In the genomic region with DNA sequence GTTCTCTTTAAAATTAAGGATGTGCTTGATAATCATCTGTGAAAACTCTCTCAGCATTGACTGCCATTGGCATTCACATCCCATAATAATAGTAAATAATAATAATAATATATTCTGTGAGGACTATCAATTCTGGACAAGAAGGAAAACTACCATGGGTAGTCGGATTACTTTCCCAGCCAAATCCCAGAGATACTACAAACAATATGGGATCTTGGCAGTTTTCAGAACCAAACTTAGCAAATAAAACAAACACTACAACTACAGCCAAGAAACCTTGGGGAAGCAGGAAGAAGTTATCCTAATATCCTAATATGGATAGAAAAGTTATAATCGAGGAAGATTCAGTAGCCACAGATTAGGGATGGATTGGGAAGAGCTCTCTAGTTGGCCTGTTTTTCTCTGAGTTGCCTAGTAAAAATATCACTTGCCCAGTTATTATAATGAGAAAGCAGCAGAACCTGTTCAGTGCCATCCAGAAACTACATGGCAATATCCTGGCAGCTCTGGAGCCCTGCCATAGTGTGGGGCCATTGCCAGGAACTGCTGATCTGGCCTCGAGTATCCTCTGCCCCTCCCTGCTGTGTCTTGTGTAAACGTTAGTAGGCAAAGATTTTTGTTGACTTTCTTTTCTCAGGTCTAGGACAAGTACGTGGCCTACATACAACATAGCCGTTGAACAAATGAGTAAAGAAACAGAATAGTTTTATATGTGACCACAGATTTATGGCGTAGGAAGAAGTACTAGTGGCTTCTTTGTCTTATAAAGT, we compare ENCODE assay signal across 12 cellular contexts.
DNase-seq lines count a peak whose midpoint lies in the region; ATAC-seq and TF ChIP-seq lines count a peak whose summit lies in the region.
"Had no signal": no experiment of that assay in that cellular context is flagged by ENCODE, and none has a peak within 500 bp of the region (broad histone marks: within the 10 kb centered on the region; RNA-seq: fewer than 3 reads in every experiment).

No MANE protein-coding gene starts in this region.

- no peaks in the 10 kb centered on the region for H4K20me1 ChIP-seq in mammary epithelial cell (ENCODE audit: insufficient read depth, low read length)

- intact Hi-C loops in mammary epithelial cell (cut with micrococcal nuclease) (no loop called here), tibial artery (cut with DNase I; ENCODE audit: low total_unique reads) (no loop called here)

- H3K9ac ChIP-seq in mammary epithelial cell (ENCODE audit: insufficient read depth, low read length) (no peak overlapping the region), liver (ENCODE audit: low read depth in 1 of 2, low read length in 2 of 2) (no peak overlapping the region)

- H3K27me3 ChIP-seq in mammary epithelial cell (ENCODE audit: insufficient read depth, low read length) (no peaks in the 10 kb centered on the region), liver (ENCODE audit: control insufficient read depth in 4 of 4, insufficient read depth in 4 of 4, low read length in 3 of 4) (no peaks in the 10 kb centered on the region), WERI-Rb-1 (ENCODE audit: insufficient read depth, low read depth, severe bottlenecking) (no peaks in the 10 kb centered on the region), tibial artery (no peaks in the 10 kb centered on the region)

- BruUV-seq in mammary epithelial cell (replicated peaks; lab: Mats Ljungman, UMichigan) = no TSS peak

- no peaks in the 10 kb centered on the region for H3K9me3 ChIP-seq in mammary epithelial cell (replicated peaks; ENCODE audit: insufficient read depth, low read length)
- H3K9me3 ChIP-seq in liver (ENCODE audit: control insufficient read depth in 4 of 4, low read length in 3 of 4) = no peaks in the 10 kb centered on the region
- H3K9me3 ChIP-seq in WERI-Rb-1 (ENCODE audit: severe bottlenecking) = no peaks in the 10 kb centered on the region
- no peaks in the 10 kb centered on the region for H3K9me3 ChIP-seq in tibial artery

- H3K4me3 ChIP-seq in mammary epithelial cell (replicated peaks in 1 of 3; ENCODE audit: insufficient read depth in 1 of 3, low read depth in 2 of 3, low read length in 3 of 3) (no peak overlapping the region), liver (ENCODE audit: low read depth in 1 of 3, low read length in 3 of 3) (no peak overlapping the region), WERI-Rb-1 (ENCODE audit: low read depth, low read length) (no peak overlapping the region), tibial artery (no peak overlapping the region)
- H3K4me3 ChIP-seq: coronary artery had no signal

- CTCF ChIA-PET in mammary epithelial cell (lab: Charles Lee; ENCODE audit: low non-redundant PET) = no interaction called here

- H3K4me2 ChIP-seq in mammary epithelial cell (ENCODE audit: insufficient read depth, low read depth, low read length) = no peak overlapping the region

- H3K27ac ChIP-seq in 22Rv1 (peak overlapping the region; percentile 88), mammary epithelial cell (ENCODE audit: insufficient read depth, low read depth, low read length) (no peak overlapping the region), liver (ENCODE audit: low read depth in 1 of 2, low read length in 2 of 2) (peak overlapping the region in 1 of 2 donors; percentile 28), WERI-Rb-1 (no peak overlapping the region), tibial artery (no peak overlapping the region)
- H3K27ac ChIP-seq: coronary artery had no signal

- 59% methylated on average over 7 of the region's 7 CpGs for WGBS in mammary epithelial cell (ENCODE audit: low coverage, missing lambda C conversion rate)
- 52% methylated on average over 7 of the region's 7 CpGs for WGBS in liver

- in situ Hi-C loops in mammary epithelial cell (cut with MboI; ENCODE audit: low sequenced_read_pairs in 2 of 2) = no loop called here

- H2AFZ ChIP-seq in mammary epithelial cell (ENCODE audit: low read depth, low read length) = no peak overlapping the region

- H3K79me2 ChIP-seq in mammary epithelial cell (ENCODE audit: insufficient read depth, low read length) = no peaks in the 10 kb centered on the region

- no peaks in the 10 kb centered on the region for H3K36me3 ChIP-seq in mammary epithelial cell (ENCODE audit: insufficient read depth, low read length)
- no peaks in the 10 kb centered on the region for H3K36me3 ChIP-seq in liver (ENCODE audit: control insufficient read depth in 4 of 4, insufficient read depth in 3 of 4, low read depth in 1 of 4, low read length in 3 of 4)
- H3K36me3 ChIP-seq in WERI-Rb-1 = no peaks in the 10 kb centered on the region
- H3K36me3 ChIP-seq in tibial artery = no peaks in the 10 kb centered on the region

- no peak for ATAC-seq in HG02798 (IDR thresholded peaks at IDR 0.05; ENCODE audit: poor library complexity, unreplicated experiment)

- H3K4me1 ChIP-seq in mammary epithelial cell (ENCODE audit: insufficient read depth, low read length) (no peaks in the 10 kb centered on the region), liver (ENCODE audit: control insufficient read depth in 4 of 4, insufficient read depth in 4 of 4, low read length in 3 of 4) (peaks cover 4 to 17% (median 10%) of the 10 kb centered on the region in 4 donors), tibial artery (peaks cover 0 to 5% (median 0%) of the 10 kb centered on the region in 4 donors)

- TF ChIP-seq CTCF in 22Rv1 (IDR thresholded peaks at IDR 0.05) (no peak), mammary epithelial cell (conservative IDR thresholded peaks at IDR 0.05 in 1 of 2, IDR thresholded peaks at IDR 0.05 in 1 of 2; ENCODE audit: extremely low read depth in 1 of 2, insufficient read depth in 1 of 2, low read depth in 1 of 2, low read length in 2 of 2) (no peak), liver (IDR thresholded peaks at IDR 0.05; ENCODE audit: low read depth, low read length, missing input control) (no peak), WERI-Rb-1 (IDR thresholded peaks at IDR 0.05; ENCODE audit: low read depth, low read length) (no peak), tibial artery (IDR thresholded peaks at IDR 0.05) (no peak)

- dilution Hi-C loops in mammary epithelial cell (cut with HindIII; ENCODE audit: low sequenced_read_pairs) = no loop called here

- DNase-seq in H4 (ENCODE audit: low spot score) (peak; percentile 5), mammary epithelial cell (peak; percentile 34), WERI-Rb-1 (no peak), tibial artery (no peak)
- DNase-seq in activated CD4-positive, alpha-beta T cell treated with anti-CD3 and anti-CD28 coated beads, Interleukin-2, amount 50 U/mL, for 48 hours = no peak
- DNase-seq: activated CD4-positive, alpha-beta T cell treated with anti-CD3 and anti-CD28 coated beads, Interleukin-2, amount 10 ng/mL, durations not matched to agents 7 days and 5 days; activated T-cell treated with anti-CD3 and anti-CD28 coated beads, Interleukin-2, amount 50 U/mL, for 48 hours; DMS79 treated with DMSO at 0.1 percent for 48 hours had no signal

- TF ChIP-seq RAD21 in liver (IDR thresholded peaks at IDR 0.05) = peak in 1 of 2 donors; percentile 46

TF ChIP-seq in liver, 16 proteins besides CTCF, POLR2A, EP300 and RAD21:
- TF ChIP-seq RXRA (IDR thresholded peaks at IDR 0.05) (peak in 1 of 2 donors; percentile 20), JUND (IDR thresholded peaks at IDR 0.05) (peak in 1 of 2 donors; percentile 32), HNF4A (conservative IDR thresholded peaks at IDR 0.05) (peak; percentile 26 to 29), SP1 (IDR thresholded peaks at IDR 0.05) (peak; percentile 55), EGR1 (IDR thresholded peaks at IDR 0.05; ENCODE audit: low read depth in 2 of 2) (no peak), NR2F2 (IDR thresholded peaks at IDR 0.05) (no peak), FOXA1 (IDR thresholded peaks at IDR 0.05) (no peak), FOXA2 (IDR thresholded peaks at IDR 0.05) (no peak), YY1 (IDR thresholded peaks at IDR 0.05) (peak; percentile 43), HNF4G (IDR thresholded peaks at IDR 0.05) (no peak), TAF1 (conservative IDR thresholded peaks at IDR 0.05) (no peak)
- TF ChIP-seq, protein P1, sequence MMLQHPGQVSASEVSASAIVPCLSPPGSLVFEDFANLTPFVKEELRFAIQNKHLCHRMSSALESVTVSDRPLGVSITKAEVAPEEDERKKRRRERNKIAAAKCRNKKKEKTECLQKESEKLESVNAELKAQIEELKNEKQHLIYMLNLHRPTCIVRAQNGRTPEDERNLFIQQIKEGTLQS (IDR thresholded peaks at IDR 0.05) = no peak
- TF ChIP-seq, protein P2, sequence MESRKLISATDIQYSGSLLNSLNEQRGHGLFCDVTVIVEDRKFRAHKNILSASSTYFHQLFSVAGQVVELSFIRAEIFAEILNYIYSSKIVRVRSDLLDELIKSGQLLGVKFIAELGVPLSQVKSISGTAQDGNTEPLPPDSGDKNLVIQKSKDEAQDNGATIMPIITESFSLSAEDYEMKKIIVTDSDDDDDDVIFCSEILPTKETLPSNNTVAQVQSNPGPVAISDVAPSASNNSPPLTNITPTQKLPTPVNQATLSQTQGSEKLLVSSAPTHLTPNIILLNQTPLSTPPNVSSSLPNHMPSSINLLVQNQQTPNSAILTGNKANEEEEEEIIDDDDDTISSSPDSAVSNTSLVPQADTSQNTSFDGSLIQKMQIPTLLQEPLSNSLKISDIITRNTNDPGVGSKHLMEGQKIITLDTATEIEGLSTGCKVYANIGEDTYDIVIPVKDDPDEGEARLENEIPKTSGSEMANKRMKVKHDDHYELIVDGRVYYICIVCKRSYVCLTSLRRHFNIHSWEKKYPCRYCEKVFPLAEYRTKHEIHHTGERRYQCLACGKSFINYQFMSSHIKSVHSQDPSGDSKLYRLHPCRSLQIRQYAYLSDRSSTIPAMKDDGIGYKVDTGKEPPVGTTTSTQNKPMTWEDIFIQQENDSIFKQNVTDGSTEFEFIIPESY (IDR thresholded peaks at IDR 0.05) = no peak
- TF ChIP-seq, protein P3, sequence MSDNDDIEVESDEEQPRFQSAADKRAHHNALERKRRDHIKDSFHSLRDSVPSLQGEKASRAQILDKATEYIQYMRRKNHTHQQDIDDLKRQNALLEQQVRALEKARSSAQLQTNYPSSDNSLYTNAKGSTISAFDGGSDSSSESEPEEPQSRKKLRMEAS (IDR thresholded peaks at IDR 0.05) = no peak

Comparison
In these comparisons a context has a peak if more than half of its experiments do, and no peak if none do; other contexts are left out.
1. DNase-seq: peak in H4 (single experiment) and mammary epithelial cell (single experiment); none in activated CD4-positive, alpha-beta T cell treated with anti-CD3 and anti-CD28 coated beads, Interleukin-2, amount 50 U/mL, for 48 hours (0 of 2), WERI-Rb-1 (single experiment) and tibial artery (0 of 2).